Comparison of ENCODE assay signal across 10 cellular contexts in the genomic region with DNA sequence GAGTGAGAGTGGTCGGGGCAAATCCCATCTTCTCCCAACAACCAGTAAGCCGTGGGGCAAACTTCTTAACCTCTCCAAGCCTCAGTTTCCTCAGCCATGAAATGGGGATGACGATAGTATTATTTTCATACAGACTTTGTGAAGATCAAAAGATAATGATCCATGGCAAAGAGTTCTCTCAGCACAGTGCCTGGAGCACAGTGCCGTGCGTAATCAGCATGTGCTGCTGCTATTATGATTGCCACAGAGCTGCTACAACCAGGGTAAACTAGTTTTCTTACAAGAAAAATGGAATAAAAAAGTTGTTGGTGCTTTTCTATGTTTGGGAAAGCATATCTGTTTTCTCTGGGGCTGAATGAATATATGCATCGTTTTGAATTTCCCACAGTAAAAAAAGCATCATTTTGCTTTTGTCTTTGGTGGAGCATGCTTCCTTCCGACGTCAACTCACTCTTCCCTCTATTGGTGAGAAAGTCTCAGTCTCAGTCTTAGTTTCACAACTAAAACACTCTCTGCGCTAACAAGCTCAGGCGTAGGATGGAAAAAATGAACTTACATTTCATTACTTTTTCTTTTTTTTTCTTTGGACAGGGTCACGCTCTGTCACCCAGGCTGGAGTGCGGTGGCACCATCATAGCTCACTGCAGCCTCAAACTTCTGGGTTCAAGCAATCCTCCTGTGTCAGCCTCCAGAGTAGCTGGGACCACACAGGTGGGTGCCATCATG. TPM values are rescaled to one million over a fixed set of nuclear protein-coding genes. Genes with fewer than 3 reads are reported as not detected.
A peak's percentile ranks its signal among the peaks of the same experiment; 100 is the strongest.
DNase-seq lines count a peak whose midpoint lies in the region; ATAC-seq and TF ChIP-seq lines count a peak whose summit lies in the region.
"Had no signal": no experiment of that assay in that cellular context is flagged by ENCODE, and none has a peak within 500 bp of the region (broad histone marks: within the 10 kb centered on the region; RNA-seq: fewer than 3 reads in every experiment).

No MANE protein-coding gene starts in this region.

- H3K9me3 Mint-ChIP-seq in T-helper 2 cell treated with Interferon-gamma antibody and Interleukin-4, amounts not matched to agents 5 μg/mL and 100 μg/mL, for 36 hours = no peaks in the 10 kb centered on the region
- H3K9me3 Mint-ChIP-seq in stimulated activated naive B cell treated with anti-CD40 and anti-IgM and Interleukin-4, amounts not matched to agents 10 μg/mL and 1 μg/mL and 100 μg/mL, for 72 hours = no peaks in the 10 kb centered on the region

- H3K4me3 Mint-ChIP-seq in T-helper 2 cell treated with Interferon-gamma antibody and Interleukin-4, amounts not matched to agents 5 μg/mL and 100 μg/mL, for 36 hours = peak overlapping the region; percentile 28
- H3K4me3 Mint-ChIP-seq in stimulated activated naive B cell treated with anti-CD40 and anti-IgM and Interleukin-4, amounts not matched to agents 10 μg/mL and 1 μg/mL and 100 μg/mL, for 72 hours = peak overlapping the region; percentile 44 to 67

- H3K4me1 ChIP-seq in Peyer's patch = peaks cover 0 to 15% (median 11%) of the 10 kb centered on the region in 4 donors
- H3K4me1 ChIP-seq: pancreas had no signal

- H3K36me3 ChIP-seq in Peyer's patch = peaks cover 0 to under 1% (median 0%) of the 10 kb centered on the region in 3 donors
- H3K36me3 ChIP-seq: pancreas had no signal

- TF ChIP-seq POLR2A in Peyer's patch (IDR thresholded peaks at IDR 0.05) = no peak

- no peaks in the 10 kb centered on the region for H3K36me3 Mint-ChIP-seq in T-helper 2 cell treated with Interferon-gamma antibody and Interleukin-4, amounts not matched to agents 5 μg/mL and 100 μg/mL, for 36 hours (ENCODE audit: low read depth)
- H3K36me3 Mint-ChIP-seq in stimulated activated naive B cell treated with anti-CD40 and anti-IgM and Interleukin-4, amounts not matched to agents 10 μg/mL and 1 μg/mL and 100 μg/mL, for 72 hours = peaks cover 2 to 16% of the 10 kb centered on the region in 2 donors

- no peaks in the 10 kb centered on the region for H3K9me3 ChIP-seq in Peyer's patch
- H3K9me3 ChIP-seq: pancreas had no signal

- H3K27ac Mint-ChIP-seq in T-helper 2 cell treated with Interferon-gamma antibody and Interleukin-4, amounts not matched to agents 5 μg/mL and 100 μg/mL, for 36 hours = peak overlapping the region; percentile 79
- H3K27ac Mint-ChIP-seq in stimulated activated naive B cell treated with anti-CD40 and anti-IgM and Interleukin-4, amounts not matched to agents 10 μg/mL and 1 μg/mL and 100 μg/mL, for 72 hours = peak overlapping the region; percentile 95

- H3K27ac ChIP-seq in Peyer's patch = peak overlapping the region in 2 of 4 donors; percentile 33 to 67
- H3K27ac ChIP-seq: pancreas had no signal

- DNase-seq in activated T-cell treated with anti-CD3 and anti-CD28 coated beads for 48 hours (ENCODE audit: low read depth) (peak; percentile 35), activated T-cell treated with anti-CD3 and anti-CD28 coated beads for 4 hours (no peak), OCI-M1 (lab: John Stamatoyannopoulos, UW) (no peak), GF-D8 (lab: John Stamatoyannopoulos, UW) (no peak), Peyer's patch (no peak)
- DNase-seq in T-helper 2 cell treated with Interferon-gamma antibody and Interleukin-4, amounts not matched to agents 5 μg/mL and 100 μg/mL, for 36 hours (ENCODE audit: low spot score) = peak; percentile 54
- peak; percentile 48 for DNase-seq in stimulated activated naive B cell treated with anti-CD40 and anti-IgM and Interleukin-4, amounts not matched to agents 10 μg/mL and 1 μg/mL and 100 μg/mL, for 72 hours
- DNase-seq: NCI-H1436 treated with DMSO at 0.1 percent for 48 hours, pancreas had no signal

- H3K4me3 ChIP-seq in Peyer's patch = no peak overlapping the region
- H3K4me3 ChIP-seq: pancreas had no signal

- peaks cover 66% of the 10 kb centered on the region for H3K4me1 Mint-ChIP-seq in T-helper 2 cell treated with Interferon-gamma antibody and Interleukin-4, amounts not matched to agents 5 μg/mL and 100 μg/mL, for 36 hours (ENCODE audit: low read depth)
- H3K4me1 Mint-ChIP-seq in stimulated activated naive B cell treated with anti-CD40 and anti-IgM and Interleukin-4, amounts not matched to agents 10 μg/mL and 1 μg/mL and 100 μg/mL, for 72 hours = peaks cover 48 to 93% of the 10 kb centered on the region in 2 donors

- TF ChIP-seq CTCF in Peyer's patch (IDR thresholded peaks at IDR 0.05) = peak in 1 of 6 experiments; percentile 2

- peak; percentile 47 for ATAC-seq in HG02759 (IDR thresholded peaks at IDR 0.05; ENCODE audit: unreplicated experiment)
- ATAC-seq in stimulated activated naive B cell treated with anti-CD40 and anti-IgM and Interleukin-4, amounts not matched to agents 10 μg/mL and 1 μg/mL and 100 μg/mL, for 72 hours (replicated peaks) = peak; percentile 70 to 78
- ATAC-seq: pancreas had no signal

- H3K27me3 ChIP-seq in Peyer's patch = no peaks in the 10 kb centered on the region
- H3K27me3 ChIP-seq: pancreas had no signal

- no peaks in the 10 kb centered on the region for H3K27me3 Mint-ChIP-seq in T-helper 2 cell treated with Interferon-gamma antibody and Interleukin-4, amounts not matched to agents 5 μg/mL and 100 μg/mL, for 36 hours (ENCODE audit: low read depth)
- H3K27me3 Mint-ChIP-seq in stimulated activated naive B cell treated with anti-CD40 and anti-IgM and Interleukin-4, amounts not matched to agents 10 μg/mL and 1 μg/mL and 100 μg/mL, for 72 hours = peaks cover 0 to 13% of the 10 kb centered on the region in 2 donors

RNA-seq across cellular contexts. Expression of a gene that starts 37.2 kb away (rescaled TPM):
- 1 to 10 TPM in 2 of 4 donors, under 1 TPM in 1, not detected in 1; 0.88 to 1.9 (median 1.2) TPM for total RNA-seq in Peyer's patch

Comparison
In these comparisons a context has a peak if more than half of its experiments do, and no peak if none do; other contexts are left out.
1. DNase-seq: peak in activated T-cell treated with anti-CD3 and anti-CD28 coated beads for 48 hours (single experiment), T-helper 2 cell treated with Interferon-gamma antibody and Interleukin-4, amounts not matched to agents 5 μg/mL and 100 μg/mL, for 36 hours (single experiment) and stimulated activated naive B cell treated with anti-CD40 and anti-IgM and Interleukin-4, amounts not matched to agents 10 μg/mL and 1 μg/mL and 100 μg/mL, for 72 hours (single experiment); none in activated T-cell treated with anti-CD3 and anti-CD28 coated beads for 4 hours (single experiment), OCI-M1 (single experiment), GF-D8 (single experiment) and Peyer's patch (0 of 3).